1 cellular context compared by ENCODE assay signal in genomic region chr1:79497193-79497773, GRCh38.
TF ChIP-seq lines count a peak whose summit lies in the region.

No MANE protein-coding gene starts in this region.

TF ChIP-seq in GM23338, 12 proteins besides CTCF, POLR2A, EP300 and RAD21 (continued from another document):
- no peak for TF ChIP-seq ETS1 (IDR thresholded peaks at IDR 0.05)
- TF ChIP-seq CREB1 (CRISPR knock-in tag; IDR thresholded peaks at IDR 0.05; ENCODE audit: low read depth): no peak
- TF ChIP-seq EZH2phosphoT487 (IDR thresholded peaks at IDR 0.05; ENCODE audit: unreplicated experiment): no peak
- TF ChIP-seq NANOG (IDR thresholded peaks at IDR 0.05; ENCODE audit: borderline replicate concordance): no peak
- TF ChIP-seq REST (IDR thresholded peaks at IDR 0.05; ENCODE audit: unreplicated experiment): no peak
- no peak for TF ChIP-seq JUNB (IDR thresholded peaks at IDR 0.05; ENCODE audit: unreplicated experiment)
- no peak for TF ChIP-seq ZNF114 (CRISPR knock-in tag; IDR thresholded peaks at IDR 0.05)
